ENCODE assay signal across 9 cellular contexts in genomic region chr1:32246888-32247273, GRCh38. TPM values are rescaled to one million over a fixed set of nuclear protein-coding genes. Genes with fewer than 3 reads are reported as not detected.
A peak's percentile ranks its signal among the peaks of the same experiment; 100 is the strongest.
DNase-seq lines count a peak whose midpoint lies in the region; ATAC-seq lines count a peak whose summit lies in the region.
"Had no signal": no experiment of that assay in that cellular context is flagged by ENCODE, and none has a peak within 500 bp of the region (broad histone marks: within the 10 kb centered on the region; RNA-seq: fewer than 3 reads in every experiment).

Gene FAM167B (plus strand): TSS chr1:32247222. CDS start chr1:32247422, 200 bp downstream.

- 46 to 58% methylated on average over 3 of the region's 3 CpGs for WGBS in aorta, 2 donors

- no peak within 1 kb of the TSS for H3K4me3 ChIP-seq in mucosa of rectum (ENCODE audit: low read length in 2 of 2)
- no peak within 1 kb of the TSS for H3K4me3 ChIP-seq in aorta (ENCODE audit: low read length in 2 of 2)

- ATAC-seq in aorta (ENCODE audit: low FRiP score) (peak; percentile 70), GM21717 (IDR thresholded peaks at IDR 0.05; ENCODE audit: unreplicated experiment) (no peak)

- H3K36me3 ChIP-seq in mucosa of rectum (ENCODE audit: control insufficient read depth in 2 of 2, insufficient read depth in 2 of 2, low read length in 2 of 2) (no peaks in the 10 kb centered on the region), aorta (ENCODE audit: control insufficient read depth in 1 of 2, insufficient read depth in 2 of 2, low read length in 1 of 2) (no peaks in the 10 kb centered on the region)

- CTCF ChIA-PET in activated naive CD4-positive, alpha-beta T cell treated with anti-CD3 and anti-CD28 coated beads for 36 hours (lab: Charles Lee) = interaction anchor here (0.6 to 4.7 kb wide), 5 partner anchors 8 to 31 kb away, joined by 4 to 42 read pairs (median 8); no protein-coding TSS in a partner anchor

- H3K36me3 Mint-ChIP-seq in activated naive CD4-positive, alpha-beta T cell treated with anti-CD3 and anti-CD28 coated beads for 36 hours (ENCODE audit: low read depth) = peaks cover 6% of the 10 kb centered on the region

- peak within 1 kb of the TSS; percentile 91 for H3K27ac Mint-ChIP-seq in activated naive CD4-positive, alpha-beta T cell treated with anti-CD3 and anti-CD28 coated beads for 36 hours

- peaks cover 12 to 25% of the 10 kb centered on the region in 2 donors for H3K4me1 ChIP-seq in mucosa of rectum (ENCODE audit: control insufficient read depth in 2 of 2, insufficient read depth in 2 of 2, low read length in 2 of 2)
- H3K4me1 ChIP-seq in aorta (ENCODE audit: control insufficient read depth in 1 of 2, insufficient read depth in 2 of 2, low read length in 2 of 2) = no peaks in the 10 kb centered on the region

- H3K9me3 ChIP-seq in mucosa of rectum (ENCODE audit: control insufficient read depth in 2 of 2, low read length in 2 of 2) = no peaks in the 10 kb centered on the region
- no peaks in the 10 kb centered on the region for H3K9me3 ChIP-seq in aorta (ENCODE audit: control insufficient read depth, low read length)

- peak within 1 kb of the TSS; percentile 48 for H3K4me3 Mint-ChIP-seq in activated naive CD4-positive, alpha-beta T cell treated with anti-CD3 and anti-CD28 coated beads for 36 hours

- intact Hi-C loops in activated naive CD4-positive, alpha-beta T cell treated with anti-CD3 and anti-CD28 coated beads for 36 hours (cut with micrococcal nuclease) = no loop called here
- intact Hi-C loops in aorta (cut with DNase I) = no loop called here

- no peak for DNase-seq in activated naive CD4-positive, alpha-beta T cell treated with anti-CD3 and anti-CD28 coated beads for 36 hours
- no peak for DNase-seq in activated naive CD4-positive, alpha-beta T cell treated with Interleukin-2 at 50 U/mL for 16 hours
- DNase-seq in dedifferentiated amniotic fluid mesenchymal stem cell (ENCODE audit: extremely low spot score) = peak; percentile 63
- peak; percentile 59 to 80 for DNase-seq in aorta
- DNase-seq in activated CD8-positive, alpha-beta memory T cell treated with anti-CD3 and anti-CD28 coated beads for 24 hours = no peak
- DNase-seq in glomerular visceral epithelial cell (ENCODE audit: extremely low spot score) = no peak
- DNase-seq: T-helper 9 cell had no signal

- H3K27me3 Mint-ChIP-seq in activated naive CD4-positive, alpha-beta T cell treated with anti-CD3 and anti-CD28 coated beads for 36 hours (ENCODE audit: low read depth) = no peaks in the 10 kb centered on the region

- no peak within 1 kb of the TSS for H3K9ac ChIP-seq in mucosa of rectum (ENCODE audit: low read depth in 1 of 2, low read length in 2 of 2)

- no peaks in the 10 kb centered on the region for H3K9me3 Mint-ChIP-seq in activated naive CD4-positive, alpha-beta T cell treated with anti-CD3 and anti-CD28 coated beads for 36 hours

- H3K4me1 Mint-ChIP-seq in activated naive CD4-positive, alpha-beta T cell treated with anti-CD3 and anti-CD28 coated beads for 36 hours (ENCODE audit: low read depth) = peaks cover 53% of the 10 kb centered on the region

- H3K27me3 ChIP-seq in mucosa of rectum (ENCODE audit: control insufficient read depth in 2 of 2, insufficient read depth in 2 of 2, low read length in 2 of 2) (no peaks in the 10 kb centered on the region), aorta (ENCODE audit: control insufficient read depth in 1 of 2, insufficient read depth in 2 of 2, low read length in 1 of 2) (no peaks in the 10 kb centered on the region)

- H3K27ac ChIP-seq in mucosa of rectum (ENCODE audit: low read depth in 2 of 2, low read length in 2 of 2) (peak within 1 kb of the TSS; percentile 14 to 67), aorta (ENCODE audit: low read depth in 1 of 2, low read length in 2 of 2) (no peak within 1 kb of the TSS)

RNA-seq across cellular contexts. Expression of gene FAM167B, which starts in this region (rescaled TPM):
- total RNA-seq in activated naive CD4-positive, alpha-beta T cell treated with anti-CD3 and anti-CD28 coated beads for 36 hours = under 1 TPM; 0.38 to 0.42 TPM
- 10 to 100 TPM in 1 of 2 donors, 1 to 10 TPM in 1; 9.6 to 11.8 TPM for total RNA-seq in aorta
- polyA plus RNA-seq in aorta = 1 to 10 TPM; 3.6 to 3.8 TPM

Comparison
In these comparisons a context has a peak if more than half of its experiments do, and no peak if none do; other contexts are left out.
1. RNA of gene FAM167B (total RNA-seq): 9.6 to 11.8 TPM in aorta; 0.38 to 0.42 TPM in activated naive CD4-positive, alpha-beta T cell treated with anti-CD3 and anti-CD28 coated beads for 36 hours; every median in the first group is over 4 times any median in the second.
2. DNase-seq: peak in dedifferentiated amniotic fluid mesenchymal stem cell (single experiment) and aorta (2 of 2); none in activated naive CD4-positive, alpha-beta T cell treated with anti-CD3 and anti-CD28 coated beads for 36 hours (single experiment), activated naive CD4-positive, alpha-beta T cell treated with Interleukin-2 at 50 U/mL for 16 hours (single experiment), activated CD8-positive, alpha-beta memory T cell treated with anti-CD3 and anti-CD28 coated beads for 24 hours (single experiment) and glomerular visceral epithelial cell (single experiment).
3. H3K27ac ChIP-seq: peak in mucosa of rectum (2 of 2); none in aorta (0 of 2).